In genomic region chr20:14191559-14191958, GRCh38 we compare ENCODE assay signal across 33 cellular contexts.
"Had no signal": no experiment of that assay in that cellular context is flagged by ENCODE, and none has a peak within 500 bp of the region (broad histone marks: within the 10 kb centered on the region; RNA-seq: fewer than 3 reads in every experiment).

No MANE protein-coding gene starts in this region.

- DNase-seq: Karpas-422, Kasumi-1, MG63, MM.1S, MV-4-11, NCI-H1048, NCI-H1092, NCI-H1092 treated with DMSO at 0.1 percent for 48 hours, NCI-H1105, NCI-H1105 treated with DMSO at 0.1 percent for 48 hours, NCI-H1417 treated with DMSO at 0.1 percent for 48 hours, NCI-H1436, NCI-H1436 treated with DMSO at 0.1 percent for 48 hours, NCI-H146, NCI-H1694, NCI-H1694 treated with DMSO at 0.1 percent for 48 hours, NCI-H187, NCI-H187 treated with DMSO at 0.1 percent for 48 hours, NCI-H1930, NCI-H2029, NCI-H2029 treated with DMSO at 0.1 percent for 48 hours, NCI-H2081, NCI-H2081 treated with DMSO at 0.1 percent for 48 hours, NCI-H2107, NCI-H2171, NCI-H2171 treated with DMSO at 0.1 percent for 48 hours, NCI-H2227 treated with DMSO at 0.1 percent for 48 hours, NCI-H226, NCI-H345, NCI-H446, NCI-H446 treated with DMSO at 0.1 percent for 48 hours, NCI-H510A, NCI-H510A treated with DMSO at 0.1 percent for 48 hours had no signal

- H3K4me3 ChIP-seq: MG63 had no signal

- H3K27me3 ChIP-seq: MG63 had no signal

- H3K36me3 ChIP-seq: MG63 had no signal

- H3K9me3 ChIP-seq: MG63 had no signal
